Comparison of ENCODE assay signal across 9 cellular contexts in genomic region chr5:14440598-14441401, GRCh38.
DNase-seq lines count a peak whose midpoint lies in the region; ATAC-seq, FAIRE-seq and TF ChIP-seq lines count a peak whose summit lies in the region.
"Had no signal": no experiment of that assay in that cellular context is flagged by ENCODE, and none has a peak within 500 bp of the region (broad histone marks: within the 10 kb centered on the region; RNA-seq: fewer than 3 reads in every experiment).

No MANE protein-coding gene starts in this region.

- H3K27me3 ChIP-seq in SK-N-SH (ENCODE audit: insufficient read depth) (no peaks in the 10 kb centered on the region), gastroesophageal sphincter (no peaks in the 10 kb centered on the region), pancreas (no peaks in the 10 kb centered on the region)

- H3K9me2 ChIP-seq in SK-N-SH, result no peaks in the 10 kb centered on the region
- H3K9me2 ChIP-seq in OCI-LY7 (ENCODE audit: insufficient read depth, low read length), result no peaks in the 10 kb centered on the region

- no peaks in the 10 kb centered on the region for H4K20me1 ChIP-seq in SK-N-SH (ENCODE audit: insufficient read depth)
- H4K20me1 ChIP-seq in OCI-LY7 (ENCODE audit: insufficient read depth, low read length), result no peaks in the 10 kb centered on the region

- H3K36me3 ChIP-seq in SK-N-SH (replicated peaks in 1 of 2; ENCODE audit: control insufficient read depth in 1 of 2, insufficient read depth in 2 of 2, low read length in 1 of 2) (peaks cover 30 to 41% of the 10 kb centered on the region in 2 experiments), gastroesophageal sphincter (peaks cover 0 to 21% of the 10 kb centered on the region in 2 donors), pancreas (no peaks in the 10 kb centered on the region), OCI-LY7 (ENCODE audit: insufficient read depth, low read length) (no peaks in the 10 kb centered on the region)

- H2AFZ ChIP-seq in SK-N-SH (ENCODE audit: low read depth) (no peak overlapping the region), OCI-LY7 (ENCODE audit: low read length) (no peak overlapping the region)

- H3K4me3 ChIP-seq in SK-N-SH (ENCODE audit: low read depth in 2 of 2, low read length in 1 of 2) (peak overlapping the region; percentile 80 to 84), gastroesophageal sphincter (peak overlapping the region; percentile 18 to 58), pancreas (peak overlapping the region in 3 of 4 donors; percentile 13 to 35 (median 19)), OCI-LY7 (ENCODE audit: low read depth, low read length, poor library complexity, severe bottlenecking) (no peak overlapping the region)

- FAIRE-seq in pancreas (lab: Jason Lieb, UNC), result no peak

- TF ChIP-seq CTCF in SK-N-SH (IDR thresholded peaks at IDR 0.05) (no peak), gastroesophageal sphincter (IDR thresholded peaks at IDR 0.05) (no peak), pancreas (IDR thresholded peaks at IDR 0.05) (no peak), OCI-LY7 (conservative IDR thresholded peaks at IDR 0.05; ENCODE audit: low read length) (no peak)

- H3K27ac ChIP-seq in SK-N-SH (ENCODE audit: low read depth in 2 of 2, low read length in 1 of 2) (peak overlapping the region; percentile 98 to 100), gastroesophageal sphincter (peak overlapping the region; percentile 8 to 90 (median 82)), pancreas (peak overlapping the region in 2 of 4 donors; percentile 37 to 50), OCI-LY7 (ENCODE audit: low read depth, low read length, poor library complexity, severe bottlenecking) (no peak overlapping the region)

- no TSS peak for BruUV-seq in OCI-LY7 (replicated peaks; lab: Mats Ljungman, UMichigan)

- peak; percentile 88 for ATAC-seq in gastroesophageal sphincter
- peak; percentile 85 to 93 (median 88) for ATAC-seq in pancreas
- ATAC-seq in GM19455 (IDR thresholded peaks at IDR 0.05; ENCODE audit: unreplicated experiment), result no peak

- H3K4me2 ChIP-seq in SK-N-SH, result peak overlapping the region; percentile 79
- no peak overlapping the region for H3K4me2 ChIP-seq in OCI-LY7 (ENCODE audit: low read length)

- POLR2A ChIA-PET in SK-N-SH (lab: Yijun Ruan, JAX), result interaction anchor here (0.6 to 3.0 kb wide), 6 partner anchors 24 to 245 kb away, joined by 3 to 13 read pairs (median 6); partner anchors contain the start of gene OTULINL
- POLR2A ChIA-PET in OCI-LY7 (lab: Charles Lee), result no interaction called here

- CTCF ChIA-PET in SK-N-SH (lab: Yijun Ruan, JAX), result interaction anchor here (1.4 to 3.0 kb wide), 8 partner anchors 9 to 208 kb away, joined by 3 to 18 read pairs (median 6); no protein-coding TSS in a partner anchor
- CTCF ChIA-PET in OCI-LY7 (lab: Charles Lee; ENCODE audit: unreplicated experiment), result no interaction called here

- DNase-seq in AG20443 (ENCODE audit: low spot score), result peak; percentile 87
- DNase-seq in SK-N-SH, result peak; percentile 83
- DNase-seq in pancreas, result peak in 4 of 6 donors; percentile 30 to 75 (median 48)
- no peak for DNase-seq in T-helper 1 cell
- no peak for DNase-seq in OCI-LY7 (ENCODE audit: low spot score)
- no peak for DNase-seq in cerebellar nuclear complex (lab: John Stamatoyannopoulos, UW)
- DNase-seq: DND-41 had no signal

- H3K4me1 ChIP-seq in SK-N-SH (ENCODE audit: control insufficient read depth in 1 of 2, insufficient read depth in 2 of 2, low read depth in 1 of 2, low read length in 1 of 2) (peaks cover 37 to 38% of the 10 kb centered on the region in 2 experiments), gastroesophageal sphincter (peaks cover 5 to 65% (median 10%) of the 10 kb centered on the region in 3 donors), pancreas (no peaks in the 10 kb centered on the region), OCI-LY7 (ENCODE audit: insufficient read depth, low read length, poor library complexity, severe bottlenecking) (no peaks in the 10 kb centered on the region)

- peaks cover 78% of the 10 kb centered on the region for H3F3A ChIP-seq in SK-N-SH (replicated peaks; ENCODE audit: insufficient read depth)

- H3K9me3 ChIP-seq in SK-N-SH, result no peaks in the 10 kb centered on the region
- H3K9me3 ChIP-seq in gastroesophageal sphincter, result no peaks in the 10 kb centered on the region
- no peaks in the 10 kb centered on the region for H3K9me3 ChIP-seq in pancreas
- H3K9me3 ChIP-seq in OCI-LY7 (ENCODE audit: low read length), result no peaks in the 10 kb centered on the region

- peak; percentile 80 to 87; a peak in 3 of 4 replicates for TF ChIP-seq EP300 in SK-N-SH (IDR thresholded peaks at IDR 0.05; ENCODE audit: borderline replicate concordance in 1 of 2, low read depth in 1 of 2, low read length in 1 of 2)
- no peak for TF ChIP-seq EP300 in gastroesophageal sphincter (IDR thresholded peaks at IDR 0.05)

- WGBS in SK-N-SH (ENCODE audit: low lambda C conversion rate), result 20% methylated on average over 20 of the region's 40 CpGs
- 22 to 27% methylated on average over 3 of the region's 40 CpGs for WGBS in gastroesophageal sphincter (ENCODE audit: low coverage in 1 of 2), 2 donors
- WGBS in pancreas, 2 donors, result 22 to 46% methylated on average over 40 of the region's 40 CpGs

- peak; percentile 36 to 38 for TF ChIP-seq POLR2A in gastroesophageal sphincter (IDR thresholded peaks at IDR 0.05)

- peak; percentile 32 for TF ChIP-seq RAD21 in SK-N-SH (IDR thresholded peaks at IDR 0.05; ENCODE audit: low read length)

- H3K79me2 ChIP-seq in SK-N-SH (ENCODE audit: insufficient read depth), result peaks cover 85% of the 10 kb centered on the region
- no peaks in the 10 kb centered on the region for H3K79me2 ChIP-seq in OCI-LY7 (ENCODE audit: insufficient read depth, low read depth, low read length)

- peak overlapping the region; percentile 88 for H3K9ac ChIP-seq in SK-N-SH

- intact Hi-C loops in pancreas (cut with DNase I), result no loop called here
- intact Hi-C loops in OCI-LY7 (cut with micrococcal nuclease; ENCODE audit: unreplicated experiment), result no loop called here

TF ChIP-seq in SK-N-SH, 30 proteins besides CTCF, POLR2A, EP300 and RAD21 (continues in another document):
- TF ChIP-seq RFX5 (IDR thresholded peaks at IDR 0.05; ENCODE audit: low read length), result no peak
- peak; percentile 81; the same call in 1 of the 2 replicates for TF ChIP-seq POLR2AphosphoS5 (IDR thresholded peaks at IDR 0.05; ENCODE audit: low read depth, low read length)
- TF ChIP-seq GATA2 (CRISPR knock-in tag; IDR thresholded peaks at IDR 0.05), result peak; percentile 57
- peak; percentile 91 for TF ChIP-seq MXI1 (IDR thresholded peaks at IDR 0.05; ENCODE audit: low read depth, low read length)
- 0 out of 2 replicates have a peak, but pooled peaks have one; percentile 45 for TF ChIP-seq FOSL2 (IDR thresholded peaks at IDR 0.05; ENCODE audit: borderline replicate concordance, low read depth)
- TF ChIP-seq SMC3 (IDR thresholded peaks at IDR 0.05; ENCODE audit: low read depth, low read length), result no peak; the same call in 1 of the 2 replicates
- peak; percentile 53; the same call in 1 of the 2 replicates for TF ChIP-seq MEF2A (IDR thresholded peaks at IDR 0.05; ENCODE audit: borderline replicate concordance, low read depth)
- TF ChIP-seq, protein P1, sequence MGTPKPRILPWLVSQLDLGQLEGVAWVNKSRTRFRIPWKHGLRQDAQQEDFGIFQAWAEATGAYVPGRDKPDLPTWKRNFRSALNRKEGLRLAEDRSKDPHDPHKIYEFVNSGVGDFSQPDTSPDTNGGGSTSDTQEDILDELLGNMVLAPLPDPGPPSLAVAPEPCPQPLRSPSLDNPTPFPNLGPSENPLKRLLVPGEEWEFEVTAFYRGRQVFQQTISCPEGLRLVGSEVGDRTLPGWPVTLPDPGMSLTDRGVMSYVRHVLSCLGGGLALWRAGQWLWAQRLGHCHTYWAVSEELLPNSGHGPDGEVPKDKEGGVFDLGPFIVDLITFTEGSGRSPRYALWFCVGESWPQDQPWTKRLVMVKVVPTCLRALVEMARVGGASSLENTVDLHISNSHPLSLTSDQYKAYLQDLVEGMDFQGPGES (IDR thresholded peaks at IDR 0.05; ENCODE audit: low read depth, low read length), result no peak
- TF ChIP-seq TCF12 (IDR thresholded peaks at IDR 0.05), result peak; percentile 96
- TF ChIP-seq FOXM1 (IDR thresholded peaks at IDR 0.05; ENCODE audit: low read depth), result peak; percentile 77
- peak; percentile 68; the same call in 1 of the 2 replicates for TF ChIP-seq RXRA (IDR thresholded peaks at IDR 0.05; ENCODE audit: borderline replicate concordance, low read depth)
- TF ChIP-seq EZH2phosphoT487 (IDR thresholded peaks at IDR 0.05; ENCODE audit: borderline replicate concordance, low read depth), result no peak
- TF ChIP-seq GABPA (IDR thresholded peaks at IDR 0.05; ENCODE audit: low read depth), result peak; percentile 22; the same call in 1 of the 2 replicates
- peak; percentile 94 for TF ChIP-seq RCOR1 (IDR thresholded peaks at IDR 0.05; ENCODE audit: low read length)
- TF ChIP-seq YY1 (IDR thresholded peaks at IDR 0.05; ENCODE audit: low read depth), result 0 out of 2 replicates have a peak, but pooled peaks have one; percentile 48
- TF ChIP-seq ZBTB33 (IDR thresholded peaks at IDR 0.05; ENCODE audit: borderline replicate concordance, low read depth), result peak; percentile 48; the same call in 1 of the 2 replicates
- TF ChIP-seq SIN3A (IDR thresholded peaks at IDR 0.05; ENCODE audit: borderline replicate concordance, low read depth, low read length), result peak; percentile 94; the same call in 1 of the 2 replicates

Comparison
In these comparisons a context has a peak if more than half of its experiments do, and no peak if none do; other contexts are left out.
1. DNase-seq: peak in AG20443 (single experiment), SK-N-SH (single experiment) and pancreas (4 of 6); none in T-helper 1 cell (0 of 5), OCI-LY7 (single experiment) and cerebellar nuclear complex (0 of 2).